ENCODE assay signal across 21 cellular contexts in the genomic region with DNA sequence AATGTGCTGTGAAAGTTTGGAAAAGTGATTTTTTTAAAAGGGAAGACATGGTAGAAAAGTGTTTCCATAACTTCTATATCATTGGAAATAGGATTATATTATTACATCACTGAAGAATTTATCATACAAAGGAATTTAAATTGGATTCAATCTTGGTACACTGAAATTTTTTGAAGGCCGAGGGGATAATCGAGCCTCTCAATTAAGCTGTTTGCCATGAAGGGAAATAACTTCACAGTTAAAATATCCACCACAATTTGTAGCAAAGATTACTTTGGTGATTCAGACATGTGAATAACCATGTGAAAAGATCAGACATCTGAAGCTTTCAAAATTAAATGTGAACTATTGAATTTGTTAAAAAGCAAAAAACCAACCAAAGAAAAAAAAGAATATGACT.
A peak's percentile ranks its signal among the peaks of the same experiment; 100 is the strongest.
DNase-seq lines count a peak whose midpoint lies in the region; ATAC-seq and TF ChIP-seq lines count a peak whose summit lies in the region.
"Had no signal": no experiment of that assay in that cellular context is flagged by ENCODE, and none has a peak within 500 bp of the region (broad histone marks: within the 10 kb centered on the region; RNA-seq: fewer than 3 reads in every experiment).

No MANE protein-coding gene starts in this region.

- DNase-seq in BJ (ENCODE audit: low read depth) (peak; percentile 44), HS-27A (ENCODE audit: low read depth) (peak; percentile 58), brain microvascular endothelial cell (no peak), non-pigmented ciliary epithelial cell (ENCODE audit: low read depth) (peak; percentile 10), NCI-H82 (lab: John Stamatoyannopoulos, UW) (no peak), erythroblast (lab: John Stamatoyannopoulos, UW) (no peak), COR-L47 (lab: John Stamatoyannopoulos, UW) (no peak)
- DNase-seq: activated CD4-positive, alpha-beta T cell treated with anti-CD3 and anti-CD28 coated beads for 1 hour; activated gamma-delta T cell; CD4-positive, alpha-beta T cell; DMS79 treated with DMSO at 0.1 percent for 48 hours; dorsolateral prefrontal cortex; head of caudate nucleus; immature natural killer cell; NCI-H2081 treated with DMSO at 0.1 percent for 48 hours; NCI-H526; retina; stimulated activated naive CD4-positive, alpha-beta T cell treated with Interleukin-2 at 50 U/mL for 16 hours; upper lobe of right lung had no signal

- in situ Hi-C loops in brain microvascular endothelial cell (cut with HindIII; ENCODE audit: low pct_ligation_motif_present, low sequenced_read_pairs): no loop called here

- CTCF ChIA-PET in BJ (lab: Yijun Ruan, JAX): interaction anchor here (0.7 kb wide), 1 partner anchor 434 kb away, joined by 3 read pairs; no protein-coding TSS in a partner anchor

- no peak for TF ChIP-seq POLR2A in erythroblast (IDR thresholded peaks at IDR 0.05; ENCODE audit: low read length)

- H3K36me3 ChIP-seq in BJ (ENCODE audit: control insufficient read depth, insufficient read depth, low read length) (no peaks in the 10 kb centered on the region), brain microvascular endothelial cell (replicated peaks) (no peaks in the 10 kb centered on the region)
- H3K36me3 ChIP-seq: upper lobe of right lung had no signal

- H3K4me3 ChIP-seq in BJ (ENCODE audit: low read depth, low read length) (no peak overlapping the region), brain microvascular endothelial cell (ENCODE audit: low read depth, low read length) (no peak overlapping the region)
- H3K4me3 ChIP-seq: dorsolateral prefrontal cortex, upper lobe of right lung had no signal

- peak overlapping the region; percentile 1 for H3K27ac ChIP-seq in brain microvascular endothelial cell
- H3K27ac ChIP-seq: dorsolateral prefrontal cortex, upper lobe of right lung had no signal

- TF ChIP-seq CTCF in BJ (IDR thresholded peaks at IDR 0.05; ENCODE audit: insufficient read depth, low read depth, low read length) (no peak), brain microvascular endothelial cell (IDR thresholded peaks at IDR 0.05; ENCODE audit: low read depth, low read length, missing control alignments) (no peak)

- POLR2A ChIA-PET in BJ (lab: Charles Lee): no interaction called here

- H3K27me3 ChIP-seq in BJ (ENCODE audit: control insufficient read depth, insufficient read depth, low read length) (no peaks in the 10 kb centered on the region), brain microvascular endothelial cell (replicated peaks) (no peaks in the 10 kb centered on the region)
- H3K27me3 ChIP-seq: dorsolateral prefrontal cortex, upper lobe of right lung had no signal

- ATAC-seq in HG03439 (IDR thresholded peaks at IDR 0.05; ENCODE audit: unreplicated experiment): no peak
- ATAC-seq: HepG2 had no signal

Comparison
In these comparisons a context has a peak if more than half of its experiments do, and no peak if none do; other contexts are left out.
1. DNase-seq: peak in BJ (single experiment), HS-27A (single experiment) and non-pigmented ciliary epithelial cell (single experiment); none in brain microvascular endothelial cell (single experiment), NCI-H82 (single experiment), erythroblast (0 of 2) and COR-L47 (single experiment).